In the genomic region with DNA sequence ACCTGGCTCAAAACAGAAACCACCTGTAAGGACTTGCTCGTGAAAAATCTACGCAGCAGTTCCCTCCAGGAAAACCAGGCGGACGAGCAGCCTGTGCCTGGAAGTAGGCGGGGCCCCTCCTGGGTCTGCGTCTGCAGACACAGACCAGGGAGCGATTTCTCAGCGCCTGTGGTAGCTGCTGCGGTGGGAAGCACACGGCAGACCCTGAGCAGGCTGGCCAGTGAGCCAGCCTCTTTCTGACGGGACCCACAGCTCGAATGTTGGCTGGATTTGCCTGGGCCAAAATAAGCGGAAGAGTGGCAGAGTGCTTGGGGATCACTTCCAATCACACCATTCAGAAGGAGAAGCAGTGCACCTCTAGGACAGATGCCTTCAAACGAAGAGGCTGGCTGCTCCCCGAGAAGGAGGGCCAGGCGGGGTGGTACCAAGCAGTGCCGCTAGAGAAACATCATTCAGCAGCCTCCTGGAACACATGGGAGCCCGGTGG, we compare ENCODE assay signal across 9 cellular contexts.
A peak's percentile ranks its signal among the peaks of the same experiment; 100 is the strongest.
DNase-seq lines count a peak whose midpoint lies in the region; ATAC-seq and TF ChIP-seq lines count a peak whose summit lies in the region.
"Had no signal": no experiment of that assay in that cellular context is flagged by ENCODE, and none has a peak within 500 bp of the region (broad histone marks: within the 10 kb centered on the region; RNA-seq: fewer than 3 reads in every experiment).

No MANE protein-coding gene starts in this region.

- DNase-seq in IMR-90 = no peak
- peak; percentile 77 for DNase-seq in cerebellum (ENCODE audit: low spot score)
- DNase-seq in islet precursor cell = peak; percentile 96
- no peak for DNase-seq in stimulated activated CD4-positive, alpha-beta T cell treated with anti-CD3 and anti-CD28 coated beads, Interleukin-12 subunit alpha, Interleukin-12 subunit beta, amount 100 ng/mL, for 4 hours
- DNase-seq in OCI-M2 (lab: John Stamatoyannopoulos, UW; ENCODE audit: unreplicated experiment) = no peak
- no peak for DNase-seq in KG1 (lab: John Stamatoyannopoulos, UW)
- DNase-seq: activated naive CD4-positive, alpha-beta T cell treated with Interleukin-2 at 50 U/mL for 16 hours had no signal

- H3K27me3 ChIP-seq in IMR-90 (ENCODE audit: control insufficient read depth, insufficient read depth, low read length) (no peaks in the 10 kb centered on the region), skeletal muscle tissue (ENCODE audit: control insufficient read depth in 3 of 3, insufficient read depth in 3 of 3, low read length in 3 of 3) (no peaks in the 10 kb centered on the region)

- H3K9me3 ChIP-seq in IMR-90 (ENCODE audit: control insufficient read depth, insufficient read depth, low read length) (no peaks in the 10 kb centered on the region), skeletal muscle tissue (ENCODE audit: control insufficient read depth in 3 of 3, low read length in 3 of 3) (no peaks in the 10 kb centered on the region)

- H4K91ac ChIP-seq in IMR-90 (ENCODE audit: insufficient read depth, low read depth, low read length) = no peak overlapping the region

- no peak overlapping the region for H3K4me2 ChIP-seq in IMR-90 (ENCODE audit: low read depth, low read length)

- no TSS peak for BruUV-seq in IMR-90 (replicated peaks; lab: Mats Ljungman, UMichigan)

- no peak for TF ChIP-seq RAD21 in IMR-90 (IDR thresholded peaks at IDR 0.05; ENCODE audit: low read length)

- H3K79me1 ChIP-seq in IMR-90 (ENCODE audit: low read depth in 1 of 2, low read length in 2 of 2) = no peaks in the 10 kb centered on the region

- no peak overlapping the region for H2AK9ac ChIP-seq in IMR-90 (replicated peaks; ENCODE audit: low read depth, low read length, poor library complexity)

- H2BK15ac ChIP-seq in IMR-90 (ENCODE audit: low read depth, low read length) = no peak overlapping the region

- no peak overlapping the region for H3K18ac ChIP-seq in IMR-90 (ENCODE audit: low read depth, low read length)

- H4K20me1 ChIP-seq in IMR-90 (ENCODE audit: insufficient read depth, low read length) = no peaks in the 10 kb centered on the region

- H3K4me1 ChIP-seq in IMR-90 (ENCODE audit: control insufficient read depth, insufficient read depth, low read length) (peaks cover 4% of the 10 kb centered on the region; the same call in 1 of the 2 replicates), skeletal muscle tissue (ENCODE audit: control insufficient read depth in 3 of 3, insufficient read depth in 3 of 3, low read length in 3 of 3) (peaks cover 6 to 50% (median 20%) of the 10 kb centered on the region in 3 donors)

- H4K5ac ChIP-seq in IMR-90 (ENCODE audit: low read depth, low read length) = no peak overlapping the region

- no peak overlapping the region for H3K56ac ChIP-seq in IMR-90 (ENCODE audit: extremely low read depth, insufficient read depth, low read length)

- intact Hi-C loops in IMR-90 (cut with micrococcal nuclease) = no loop called here

- no peak overlapping the region for H2BK5ac ChIP-seq in IMR-90 (ENCODE audit: low read depth, low read length, poor library complexity, severe bottlenecking)

- peak overlapping the region; percentile 25 for H2AFZ ChIP-seq in IMR-90 (replicated peaks; ENCODE audit: low read length, poor library complexity)

- no peak for TF ChIP-seq CTCF in IMR-90 (conservative IDR thresholded peaks at IDR 0.05; ENCODE audit: low read depth, low read length)

- H3K4me3 ChIP-seq in IMR-90 (ENCODE audit: insufficient read depth, low read depth, low read length) = no peak overlapping the region
- H3K4me3 ChIP-seq in skeletal muscle tissue (ENCODE audit: low read length in 3 of 3) = peak overlapping the region; percentile 35 to 52 (median 52)

- ATAC-seq in IMR-90 (ENCODE audit: low read depth) = peak; percentile 46; the same call in 1 of the 2 replicates
- ATAC-seq in HG03108 (IDR thresholded peaks at IDR 0.05; ENCODE audit: unreplicated experiment) = no peak

- no peak overlapping the region for H3K9ac ChIP-seq in IMR-90 (ENCODE audit: low read depth, low read length)
- peak overlapping the region; percentile 12 to 62 (median 17) for H3K9ac ChIP-seq in skeletal muscle tissue (ENCODE audit: low read depth in 1 of 3, low read length in 3 of 3)

- in situ Hi-C loops in IMR-90 (cut with MboI; ENCODE audit: low sequenced_read_pairs) = no loop called here

- H3K36me3 ChIP-seq in IMR-90 (ENCODE audit: control insufficient read depth, insufficient read depth, low read length) (no peaks in the 10 kb centered on the region), skeletal muscle tissue (ENCODE audit: control insufficient read depth in 3 of 3, insufficient read depth in 3 of 3, low read length in 3 of 3) (peaks cover 0 to 3% (median 0%) of the 10 kb centered on the region in 3 donors)

- dilution Hi-C loops in IMR-90 (cut with HindIII; ENCODE audit: low sequenced_read_pairs, unreplicated experiment) = no loop called here

- POLR2A ChIA-PET in IMR-90 (lab: Charles Lee; ENCODE audit: unreplicated experiment) = no interaction called here

- 52% methylated on average over 14 of the region's 18 CpGs; no CpG with 5 or more reads in 1 of the 2 experiments for WGBS in IMR-90 (ENCODE audit: extremely low coverage in 2 of 2, insufficient read length in 1 of 2), 2 experiments

- no peak overlapping the region for H2AK5ac ChIP-seq in IMR-90 (ENCODE audit: low read depth, low read length)

- CTCF ChIA-PET in IMR-90 (lab: Yijun Ruan, JAX) = no interaction called here

- H4K8ac ChIP-seq in IMR-90 (ENCODE audit: low read depth in 2 of 2, low read length in 2 of 2) = no peak overlapping the region

- no peak overlapping the region for H3K4ac ChIP-seq in IMR-90 (ENCODE audit: low read depth, low read length)

- H3K27ac ChIP-seq in IMR-90 (ENCODE audit: insufficient read depth, low read length) (no peak overlapping the region), skeletal muscle tissue (ENCODE audit: low read depth, low read length) (peak overlapping the region; percentile 2)

- no peak overlapping the region for H2BK120ac ChIP-seq in IMR-90 (ENCODE audit: low read depth, low read length)

- H3K9me1 ChIP-seq in IMR-90 (ENCODE audit: insufficient read depth, low read length) = no peaks in the 10 kb centered on the region; the same call in 1 of the 2 replicates

- H3K23ac ChIP-seq in IMR-90 (ENCODE audit: low read depth, low read length) = no peak overlapping the region

- TF ChIP-seq POLR2A in IMR-90 (IDR thresholded peaks at IDR 0.05; ENCODE audit: low read depth, low read length) = no peak

- H3K14ac ChIP-seq in IMR-90 (replicated peaks; ENCODE audit: low read depth, low read length) = no peak overlapping the region

- no peak overlapping the region for H2BK20ac ChIP-seq in IMR-90 (ENCODE audit: low read depth, low read length)

TF ChIP-seq in IMR-90, 13 proteins besides CTCF, POLR2A, EP300 and RAD21:
- TF ChIP-seq RCOR1 (IDR thresholded peaks at IDR 0.05; ENCODE audit: insufficient replicate concordance, low read length) (no peak), SMC3 (IDR thresholded peaks at IDR 0.05; ENCODE audit: low read depth, low read length) (no peak), NFE2L2 (IDR thresholded peaks at IDR 0.05; ENCODE audit: low read depth, low read length) (no peak), MAZ (IDR thresholded peaks at IDR 0.05; ENCODE audit: borderline replicate concordance, low read depth, low read length) (no peak), MAFK (IDR thresholded peaks at IDR 0.05; ENCODE audit: low read depth, low read length) (no peak)
- TF ChIP-seq, protein P1, sequence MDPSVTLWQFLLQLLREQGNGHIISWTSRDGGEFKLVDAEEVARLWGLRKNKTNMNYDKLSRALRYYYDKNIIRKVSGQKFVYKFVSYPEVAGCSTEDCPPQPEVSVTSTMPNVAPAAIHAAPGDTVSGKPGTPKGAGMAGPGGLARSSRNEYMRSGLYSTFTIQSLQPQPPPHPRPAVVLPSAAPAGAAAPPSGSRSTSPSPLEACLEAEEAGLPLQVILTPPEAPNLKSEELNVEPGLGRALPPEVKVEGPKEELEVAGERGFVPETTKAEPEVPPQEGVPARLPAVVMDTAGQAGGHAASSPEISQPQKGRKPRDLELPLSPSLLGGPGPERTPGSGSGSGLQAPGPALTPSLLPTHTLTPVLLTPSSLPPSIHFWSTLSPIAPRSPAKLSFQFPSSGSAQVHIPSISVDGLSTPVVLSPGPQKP (IDR thresholded peaks at IDR 0.05; ENCODE audit: borderline replicate concordance, low read depth, low read length) = no peak

Comparison
In these comparisons a context has a peak if more than half of its experiments do, and no peak if none do; other contexts are left out.
1. DNase-seq: peak in cerebellum (single experiment) and islet precursor cell (single experiment); none in IMR-90 (single experiment), stimulated activated CD4-positive, alpha-beta T cell treated with anti-CD3 and anti-CD28 coated beads, Interleukin-12 subunit alpha, Interleukin-12 subunit beta, amount 100 ng/mL, for 4 hours (single experiment), OCI-M2 (single experiment) and KG1 (single experiment).